ENCODE assay signal across 16 cellular contexts in the genomic region with DNA sequence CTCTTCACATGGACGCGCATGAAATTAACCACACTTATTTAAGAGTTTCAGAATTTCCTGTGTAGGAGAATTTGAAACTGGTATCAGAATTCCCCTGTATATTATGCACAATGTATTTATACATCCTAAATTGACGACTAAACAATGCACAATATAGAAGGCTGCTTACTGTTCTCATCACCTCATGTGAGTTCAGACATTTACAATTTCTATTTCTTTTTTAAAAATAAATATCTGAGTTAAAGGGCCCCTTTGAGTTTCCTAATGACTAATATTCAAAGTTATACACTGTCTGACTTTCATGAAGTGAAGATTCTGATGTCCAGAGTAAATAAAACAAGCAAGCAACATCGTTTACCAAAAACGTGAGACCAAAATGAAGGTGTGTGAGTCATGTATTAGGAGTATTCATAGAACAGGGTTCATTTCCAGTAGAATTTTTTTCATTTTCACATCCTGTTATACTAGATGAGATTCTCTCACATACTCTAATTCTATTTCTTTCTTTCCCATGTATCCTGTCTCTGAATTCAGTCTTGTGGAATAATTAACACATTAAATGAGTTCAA.
DNase-seq lines count a peak whose midpoint lies in the region; ATAC-seq and TF ChIP-seq lines count a peak whose summit lies in the region.
"Had no signal": no experiment of that assay in that cellular context is flagged by ENCODE, and none has a peak within 500 bp of the region (broad histone marks: within the 10 kb centered on the region; RNA-seq: fewer than 3 reads in every experiment).

No MANE protein-coding gene starts in this region.

- peak; percentile 13 for DNase-seq in DMS53 treated with DMSO at 0.1 percent for 48 hours (lab: John Stamatoyannopoulos, UW; ENCODE audit: unreplicated experiment)
- no peak for DNase-seq in AG08395 (ENCODE audit: low spot score)
- no peak for DNase-seq in coronary artery (ENCODE audit: low spot score)
- DNase-seq in activated naive CD4-positive, alpha-beta T cell treated with anti-CD3 and anti-CD28 coated beads, Interleukin-2, amount 50 U/mL, for 72 hours (ENCODE audit: low spot score in 2 of 2): no peak
- no peak for DNase-seq in activated naive CD4-positive, alpha-beta T cell treated with anti-CD3 and anti-CD28 coated beads, Interleukin-2, amount 10 ng/mL, durations not matched to agents 7 days and 5 days
- DNase-seq: activated naive CD8-positive, alpha-beta T cell treated with anti-CD3 and anti-CD28 coated beads, Interleukin-2, amount 50 U/mL, for 24 hours; activated T-cell treated with anti-CD3 and anti-CD28 coated beads, Interleukin-2, amount 50 U/mL, for 1 hour; CD8-positive, alpha-beta T cell; mucosa of descending colon; NCI-H1930; ovary; T-helper 17 cell had no signal

- CTCF ChIA-PET in activated naive CD4-positive, alpha-beta T cell treated with anti-CD3 and anti-CD28 coated beads, Interleukin-2, amount 10 ng/mL, durations not matched to agents 7 days and 5 days (lab: Charles Lee): no interaction called here

- H3K9me3 Mint-ChIP-seq in activated naive CD4-positive, alpha-beta T cell treated with anti-CD3 and anti-CD28 coated beads, Interleukin-2, amount 50 U/mL, for 72 hours: peaks cover 5 to 6% of the 10 kb centered on the region in 2 donors
- peaks cover 3% of the 10 kb centered on the region for H3K9me3 Mint-ChIP-seq in activated naive CD4-positive, alpha-beta T cell treated with anti-CD3 and anti-CD28 coated beads, Interleukin-2, amount 10 ng/mL, durations not matched to agents 7 days and 5 days

- no peak overlapping the region for H3K4me3 ChIP-seq in coronary artery
- H3K4me3 ChIP-seq: mucosa of descending colon, ovary had no signal

- no peak overlapping the region for H3K4me3 Mint-ChIP-seq in activated naive CD4-positive, alpha-beta T cell treated with anti-CD3 and anti-CD28 coated beads, Interleukin-2, amount 10 ng/mL, durations not matched to agents 7 days and 5 days
- H3K4me3 Mint-ChIP-seq: activated naive CD8-positive, alpha-beta T cell treated with anti-CD3 and anti-CD28 coated beads, Interleukin-2, amount 50 U/mL, for 24 hours; CD8-positive, alpha-beta T cell; T-helper 17 cell had no signal

- H3K36me3 Mint-ChIP-seq in activated naive CD4-positive, alpha-beta T cell treated with anti-CD3 and anti-CD28 coated beads, Interleukin-2, amount 50 U/mL, for 72 hours: no peaks in the 10 kb centered on the region
- no peaks in the 10 kb centered on the region for H3K36me3 Mint-ChIP-seq in activated naive CD4-positive, alpha-beta T cell treated with anti-CD3 and anti-CD28 coated beads, Interleukin-2, amount 10 ng/mL, durations not matched to agents 7 days and 5 days
- H3K36me3 Mint-ChIP-seq: CD8-positive, alpha-beta T cell had no signal

- no peak overlapping the region for H3K27ac Mint-ChIP-seq in activated naive CD4-positive, alpha-beta T cell treated with anti-CD3 and anti-CD28 coated beads, Interleukin-2, amount 50 U/mL, for 72 hours
- H3K27ac Mint-ChIP-seq in activated naive CD4-positive, alpha-beta T cell treated with anti-CD3 and anti-CD28 coated beads, Interleukin-2, amount 10 ng/mL, durations not matched to agents 7 days and 5 days: no peak overlapping the region
- H3K27ac Mint-ChIP-seq: activated naive CD8-positive, alpha-beta T cell treated with anti-CD3 and anti-CD28 coated beads, Interleukin-2, amount 50 U/mL, for 24 hours; CD8-positive, alpha-beta T cell; T-helper 17 cell had no signal

- no peak for TF ChIP-seq CTCF in coronary artery (IDR thresholded peaks at IDR 0.05)

- ATAC-seq in GM19025 (IDR thresholded peaks at IDR 0.05; ENCODE audit: low read depth, unreplicated experiment) (peak; percentile 48), GM21825 (IDR thresholded peaks at IDR 0.05; ENCODE audit: unreplicated experiment) (peak; percentile 63), HG03439 (IDR thresholded peaks at IDR 0.05; ENCODE audit: unreplicated experiment) (peak; percentile 77)
- ATAC-seq in activated naive CD4-positive, alpha-beta T cell treated with anti-CD3 and anti-CD28 coated beads, Interleukin-2, amount 50 U/mL, for 72 hours: no peak
- ATAC-seq: activated naive CD8-positive, alpha-beta T cell treated with anti-CD3 and anti-CD28 coated beads, Interleukin-2, amount 50 U/mL, for 24 hours; CD8-positive, alpha-beta T cell; mucosa of descending colon; T-helper 17 cell had no signal

- no peaks in the 10 kb centered on the region for H3K4me1 Mint-ChIP-seq in activated naive CD4-positive, alpha-beta T cell treated with anti-CD3 and anti-CD28 coated beads, Interleukin-2, amount 10 ng/mL, durations not matched to agents 7 days and 5 days
- H3K4me1 Mint-ChIP-seq: activated naive CD8-positive, alpha-beta T cell treated with anti-CD3 and anti-CD28 coated beads, Interleukin-2, amount 50 U/mL, for 24 hours; T-helper 17 cell had no signal

- no peak overlapping the region for H3K27ac ChIP-seq in coronary artery
- H3K27ac ChIP-seq: epithelial cell of prostate, ovary had no signal

- no peaks in the 10 kb centered on the region for H3K27me3 Mint-ChIP-seq in activated naive CD4-positive, alpha-beta T cell treated with anti-CD3 and anti-CD28 coated beads, Interleukin-2, amount 10 ng/mL, durations not matched to agents 7 days and 5 days
- H3K27me3 Mint-ChIP-seq: activated naive CD8-positive, alpha-beta T cell treated with anti-CD3 and anti-CD28 coated beads, Interleukin-2, amount 50 U/mL, for 24 hours; T-helper 17 cell had no signal

Comparison
In these comparisons a context has a peak if more than half of its experiments do, and no peak if none do; other contexts are left out.
1. ATAC-seq: peak in GM19025 (single experiment), GM21825 (single experiment) and HG03439 (single experiment); none in activated naive CD4-positive, alpha-beta T cell treated with anti-CD3 and anti-CD28 coated beads, Interleukin-2, amount 50 U/mL, for 72 hours (0 of 2).